8 cellular contexts compared by ENCODE assay signal in genomic region chr19:35899547-35900214, GRCh38. TPM values are rescaled to one million over a fixed set of nuclear protein-coding genes. Genes with fewer than 3 reads are reported as not detected.
DNase-seq lines count a peak whose midpoint lies in the region; FAIRE-seq and TF ChIP-seq lines count a peak whose summit lies in the region.

No MANE protein-coding gene starts in this region.

- H3K27me3 ChIP-seq in endodermal cell (ENCODE audit: control insufficient read depth, insufficient read depth, low read length, poor library complexity, severe bottlenecking): no peaks in the 10 kb centered on the region

- peak overlapping the region; percentile 88 for H3K4me3 Mint-ChIP-seq in endodermal cell

- H3K36me3 Mint-ChIP-seq in endodermal cell (ENCODE audit: low read depth): peaks cover 21% of the 10 kb centered on the region

- peak overlapping the region; percentile 90 for H3K4me3 ChIP-seq in endodermal cell (ENCODE audit: low read length)

- H3K9me3 Mint-ChIP-seq in endodermal cell: no peaks in the 10 kb centered on the region

- peak; percentile 98 for FAIRE-seq in GM19239 (lab: Jason Lieb, UNC)

- DNase-seq in AML-193 (lab: John Stamatoyannopoulos, UW) (peak; percentile 60 to 63), GM19239 (ENCODE audit: insufficient read length, low spot score) (peak; percentile 87), HS-27A (ENCODE audit: low read depth) (peak; percentile 81), NOMO-1 treated with dmso at 0.1 percent for 144 hours (lab: John Stamatoyannopoulos, UW; ENCODE audit: unreplicated experiment) (peak; percentile 80), endodermal cell (peak; percentile 83), mesenteric fat pad (ENCODE audit: low spot score) (peak; percentile 93)
- DNase-seq in activated CD8-positive, alpha-beta memory T cell treated with anti-CD3 and anti-CD28 coated beads, Interleukin-2, amount 50 U/mL, for 4 hours: peak; percentile 88
- peak; percentile 81 for DNase-seq in stimulated activated CD8-positive, alpha-beta memory T cell treated with anti-CD3 and anti-CD28 coated beads, Interleukin-12 subunit alpha, Interleukin-12 subunit beta, amount 100 ng/mL, for 4 hours (ENCODE audit: low read depth)

- peaks cover 16% of the 10 kb centered on the region for H3K4me1 Mint-ChIP-seq in endodermal cell

- H3K9ac ChIP-seq in endodermal cell (ENCODE audit: extremely low read depth, low read length, poor library complexity, severe bottlenecking): peak overlapping the region; percentile 74

- peaks cover 32% of the 10 kb centered on the region for H3K36me3 ChIP-seq in endodermal cell (ENCODE audit: control insufficient read depth, insufficient read depth, low read length)

- no peaks in the 10 kb centered on the region for H3K9me3 ChIP-seq in endodermal cell (ENCODE audit: control insufficient read depth, low read length)

- 0% methylated on average over 12 to 34 of the region's 43 CpGs for WGBS in endodermal cell (ENCODE audit: insufficient coverage in 1 of 2, insufficient read length in 1 of 2), 2 experiments

- H3K27ac Mint-ChIP-seq in endodermal cell: peak overlapping the region; percentile 97

- H3K4me1 ChIP-seq in endodermal cell (ENCODE audit: control insufficient read depth, insufficient read depth, low read length): no peaks in the 10 kb centered on the region

- no peak overlapping the region for H3K27ac ChIP-seq in endodermal cell (ENCODE audit: low read depth, low read length)

- H3K27me3 Mint-ChIP-seq in endodermal cell (ENCODE audit: insufficient read depth): peaks cover 14% of the 10 kb centered on the region

- TF ChIP-seq CTCF in endodermal cell (conservative IDR thresholded peaks at IDR 0.05): no peak

RNA-seq across cellular contexts. Expression of gene NFKBID, which starts 0.7 kb away (rescaled TPM):
- 10 to 100 TPM; 20.8 to 24.4 TPM for total RNA-seq in endodermal cell
- 7.1 TPM for polyA plus RNA-seq in endodermal cell (2013, experiment 1 of 2)
- polyA plus RNA-seq in endodermal cell (2013, experiment 2 of 2): 5.4 TPM
- total RNA-seq in mesenteric fat pad: 33.3 TPM

RNA-seq across cellular contexts. Expression of gene HCST, which starts 2.6 kb away (rescaled TPM):
- total RNA-seq in endodermal cell (1 to 10 TPM; 1.3 to 1.5 TPM), mesenteric fat pad (20.9 TPM)
- polyA plus RNA-seq in endodermal cell (2013, experiment 1 of 2): not detected
- not detected for polyA plus RNA-seq in endodermal cell (2013, experiment 2 of 2)

RNA-seq across cellular contexts. Expression of gene TYROBP, which starts 8.4 kb away (rescaled TPM):
- not detected for total RNA-seq in endodermal cell
- 0.64 TPM for polyA plus RNA-seq in endodermal cell (2013, experiment 1 of 2)
- polyA plus RNA-seq in endodermal cell (2013, experiment 2 of 2): not detected
- total RNA-seq in mesenteric fat pad: 201 TPM

RNA-seq across cellular contexts. Expression of gene APLP1, which starts 31.3 kb away (rescaled TPM):
- 10 to 100 TPM in 1 of 2 donors, 1 to 10 TPM in 1; 4.1 to 10.6 TPM for total RNA-seq in endodermal cell
- 395 TPM for polyA plus RNA-seq in endodermal cell (2013, experiment 1 of 2)
- 360 TPM for polyA plus RNA-seq in endodermal cell (2013, experiment 2 of 2)
- 3.5 TPM for total RNA-seq in mesenteric fat pad

RNA-seq across cellular contexts. Expression of gene LRFN3, which starts 36.5 kb away (rescaled TPM):
- total RNA-seq in endodermal cell: 10 to 100 TPM; 18.7 to 24.3 TPM
- polyA plus RNA-seq in endodermal cell (2013, experiment 1 of 2): 29.1 TPM
- polyA plus RNA-seq in endodermal cell (2013, experiment 2 of 2): 28.9 TPM
- 11.5 TPM for total RNA-seq in mesenteric fat pad

Comparison
In these comparisons a context has a peak if more than half of its experiments do, and no peak if none do; other contexts are left out.
1. RNA of gene TYROBP, which starts 8.4 kb away (total RNA-seq): 201 TPM in mesenteric fat pad (single experiment); not detected in endodermal cell; every median in the first group is over 100 times any median in the second.
2. Peak in every context shown above with its lines, with median percentiles within 50 percentile points of each other: DNase-seq.